ENCODE assay signal across 8 cellular contexts in genomic region chr2:232378735-232379151, GRCh38. TPM values are rescaled to one million over a fixed set of nuclear protein-coding genes. Genes with fewer than 3 reads are reported as not detected.
DNase-seq lines count a peak whose midpoint lies in the region; ATAC-seq, FAIRE-seq and TF ChIP-seq lines count a peak whose summit lies in the region.
"Not testable (repeated sequence)": the region's sequence is repeated elsewhere in the genome, so short reads cannot be mapped to it uniquely, and the experiment has no call there.
"Had no signal": no experiment of that assay in that cellular context is flagged by ENCODE, and none has a peak within 500 bp of the region (broad histone marks: within the 10 kb centered on the region; RNA-seq: fewer than 3 reads in every experiment).

Gene ALPP, plus strand, starts transcription at chr2:232378751. Its CDS starts 52 bp downstream, at chr2:232378803.

- H3K27me3 ChIP-seq in Caco-2 (replicated peaks; ENCODE audit: control insufficient read depth, insufficient read depth, low read length); Panc1 (ENCODE audit: control insufficient read depth, insufficient read depth, low read length): not testable (repeated sequence)
- H3K27me3 ChIP-seq in sigmoid colon = peaks cover 3 to 36% (median 19%) of the 10 kb centered on the region in 3 donors

- H3K4me3 ChIP-seq in Caco-2 (ENCODE audit: low read depth, low read length); Panc1 (ENCODE audit: low read depth in 2 of 2, low read length in 2 of 2); sigmoid colon: not testable (repeated sequence)

- intact Hi-C loops in Caco-2 (cut with micrococcal nuclease; ENCODE audit: unreplicated experiment); Panc1 (cut with micrococcal nuclease; ENCODE audit: unreplicated experiment); sigmoid colon (cut with DNase I): not testable (repeated sequence)

- peak; percentile 69 for FAIRE-seq in HTR-8/SVneo (lab: Jason Lieb, UNC)

- H3K27ac Mint-ChIP-seq in Caco-2 (ENCODE audit: unreplicated experiment) = peak within 1 kb of the TSS; percentile 16

- CTCF ChIA-PET in Caco-2 (lab: Charles Lee); Panc1 (lab: Charles Lee): not testable (repeated sequence)

- not testable (repeated sequence) for TF ChIP-seq EP300 in sigmoid colon (IDR thresholded peaks at IDR 0.05)

- in situ Hi-C loops in Panc1 (cut with HindIII; ENCODE audit: low pct_unique_long_range_greater_than_20kb, low sequenced_read_pairs) = not testable (repeated sequence)

- TF ChIP-seq POLR2A in sigmoid colon (IDR thresholded peaks at IDR 0.05) = not testable (repeated sequence)

- peak; percentile 60 for ATAC-seq in Panc1

- H3K27me3 Mint-ChIP-seq in Caco-2 (ENCODE audit: insufficient read depth, unreplicated experiment) = not testable (repeated sequence)

- H3K9me3 ChIP-seq in Caco-2; Panc1 (ENCODE audit: control insufficient read depth, insufficient read depth, low read depth, low read length); sigmoid colon: not testable (repeated sequence)

- not testable (repeated sequence) for H3K4me1 ChIP-seq in Caco-2; Panc1 (ENCODE audit: control insufficient read depth, insufficient read depth, low read length); sigmoid colon

- not testable (repeated sequence) for DNase-seq in Caco-2; HTR-8/SVneo (ENCODE audit: insufficient read length, low spot score); Panc1 (ENCODE audit: low read depth, low spot score)
- DNase-seq in epidermal melanocyte (ENCODE audit: insufficient read length, low spot score) (peak; percentile 4), mesenteric fat pad (ENCODE audit: low spot score) (peak; percentile 64), sigmoid colon (peak; percentile 42)

- not testable (repeated sequence) for H3K4me3 Mint-ChIP-seq in Caco-2 (ENCODE audit: unreplicated experiment)

- H3K36me3 Mint-ChIP-seq in Caco-2 (ENCODE audit: insufficient read depth, unreplicated experiment) = not testable (repeated sequence)

- WGBS in sigmoid colon, 2 donors = 78 to 88% methylated on average over 12 of the region's 12 CpGs

- H3K4me1 Mint-ChIP-seq in Caco-2 (ENCODE audit: low read depth, unreplicated experiment) = not testable (repeated sequence)

- POLR2A ChIA-PET in Caco-2 (lab: Charles Lee); Panc1 (lab: Charles Lee): not testable (repeated sequence)

- BruUV-seq in Caco-2 (replicated peaks; lab: Mats Ljungman, UMichigan); Panc1 (replicated peaks; lab: Mats Ljungman, UMichigan): not testable (repeated sequence)

- TF ChIP-seq CTCF in Caco-2 (IDR thresholded peaks at IDR 0.05; ENCODE audit: insufficient read depth in 1 of 2, low read depth in 1 of 2, low read length in 1 of 2, severe bottlenecking in 1 of 2, unreplicated experiment in 1 of 2); Panc1 (IDR thresholded peaks at IDR 0.05); sigmoid colon (IDR thresholded peaks at IDR 0.05): not testable (repeated sequence)

- H3K27ac ChIP-seq in Panc1 (ENCODE audit: low read length) = peak within 1 kb of the TSS; percentile 36; the same call in 1 of the 2 replicates
- not testable (repeated sequence) for H3K27ac ChIP-seq in sigmoid colon

- not testable (repeated sequence) for H3K36me3 ChIP-seq in Caco-2 (ENCODE audit: control insufficient read depth, insufficient read depth, low read length); Panc1 (ENCODE audit: control insufficient read depth, insufficient read depth, low read length); sigmoid colon

- H3K9me3 Mint-ChIP-seq in Caco-2 (ENCODE audit: unreplicated experiment) = not testable (repeated sequence)

RNA-seq across cellular contexts. Expression of gene ALPP, which starts in this region (rescaled TPM):
- total RNA-seq in Caco-2 (2022) (4.9 and 5.8 TPM in 2 replicates), Panc1 (2021; ENCODE audit: unreplicated experiment) (7.3 TPM), mesenteric fat pad (not detected), sigmoid colon (not detected)
- 13.0 TPM for polyA plus RNA-seq in Panc1 (2012; ENCODE audit: insufficient read length)
- polyA plus RNA-seq in sigmoid colon = under 1 TPM in 1 of 3 donors, not detected in 2; 0.03 TPM
- total RNA-seq: CD4-positive, alpha-beta T cell; GM23248 had no signal
- polyA plus RNA-seq: GM23248 had no signal

Comparison
In these comparisons a context has a peak if more than half of its experiments do, and no peak if none do; other contexts are left out.
1. Peak in DNase-seq in mesenteric fat pad; RNA of the gene not detected or under 1 TPM.
2. Peak in DNase-seq in sigmoid colon; RNA of the gene not detected or under 1 TPM.